ENCODE assay signal across 14 cellular contexts in the genomic region with DNA sequence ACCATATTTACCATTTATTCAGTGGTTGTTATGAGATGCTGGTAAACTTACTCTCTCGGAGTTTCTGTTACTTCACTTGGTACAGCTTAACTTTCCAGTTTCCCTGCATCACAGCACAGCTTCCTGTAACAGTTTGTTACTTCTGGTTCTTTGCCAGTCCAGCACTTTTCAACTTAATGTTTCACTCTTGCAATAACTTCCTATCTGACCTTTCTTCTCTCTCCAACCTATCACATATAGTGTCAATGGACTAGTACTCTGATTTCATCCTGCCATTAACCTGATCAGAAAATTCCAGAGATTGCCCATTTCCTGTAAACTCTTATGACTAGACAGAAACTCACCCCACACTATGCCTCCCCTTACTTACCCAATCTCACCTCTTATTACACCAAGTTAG.
A peak's percentile ranks its signal among the peaks of the same experiment; 100 is the strongest.
DNase-seq lines count a peak whose midpoint lies in the region; ATAC-seq and TF ChIP-seq lines count a peak whose summit lies in the region.
"Had no signal": no experiment of that assay in that cellular context is flagged by ENCODE, and none has a peak within 500 bp of the region (broad histone marks: within the 10 kb centered on the region; RNA-seq: fewer than 3 reads in every experiment).

No MANE protein-coding gene starts in this region.

- TF ChIP-seq CTCF in GM12865 (IDR thresholded peaks at IDR 0.05; ENCODE audit: insufficient read depth, low read depth, low read length, missing control alignments), result no peak
- TF ChIP-seq CTCF in choroid plexus epithelial cell (conservative IDR thresholded peaks at IDR 0.05; ENCODE audit: low read depth, low read length), result no peak

- DNase-seq in GM12865 (ENCODE audit: low read depth) (peak; percentile 62), choroid plexus epithelial cell (ENCODE audit: low read depth) (peak; percentile 56), NCI-H2029 treated with DMSO at 0.1 percent for 48 hours (lab: John Stamatoyannopoulos, UW) (no peak), glomerular visceral epithelial cell (ENCODE audit: extremely low spot score) (no peak)
- DNase-seq in activated CD4-positive, alpha-beta T cell treated with anti-CD3 and anti-CD28 coated beads for 4 hours, result no peak
- DNase-seq in activated CD8-positive, alpha-beta memory T cell treated with anti-CD3 and anti-CD28 coated beads for 24 hours, result no peak
- DNase-seq: activated T-cell treated with anti-CD3 and anti-CD28 coated beads, Interleukin-2, amount 50 U/mL, for 48 hours; CD8-positive, alpha-beta memory T cell; mesenchymal stem cell; posterior cingulate gyrus; stomach had no signal

- ATAC-seq in GM21367 (IDR thresholded peaks at IDR 0.05; ENCODE audit: unreplicated experiment), result peak; percentile 25
- peak; percentile 22 for ATAC-seq in HG03460 (IDR thresholded peaks at IDR 0.05; ENCODE audit: unreplicated experiment)
- ATAC-seq: WTC11 had no signal

- H3K4me3 ChIP-seq in GM12865 (ENCODE audit: low read depth, low read length) (no peak overlapping the region), choroid plexus epithelial cell (ENCODE audit: low read depth, low read length) (no peak overlapping the region)
- H3K4me3 ChIP-seq: stomach had no signal

Comparison
In these comparisons a context has a peak if more than half of its experiments do, and no peak if none do; other contexts are left out.
1. DNase-seq: peak in GM12865 (single experiment) and choroid plexus epithelial cell (single experiment); none in NCI-H2029 treated with DMSO at 0.1 percent for 48 hours (single experiment), activated CD4-positive, alpha-beta T cell treated with anti-CD3 and anti-CD28 coated beads for 4 hours (0 of 2), glomerular visceral epithelial cell (single experiment) and activated CD8-positive, alpha-beta memory T cell treated with anti-CD3 and anti-CD28 coated beads for 24 hours (single experiment).